Comparison of ENCODE assay signal across 1 cellular context in genomic region chr10:130891066-130891465, GRCh38.
TF ChIP-seq lines count a peak whose summit lies in the region.

No MANE protein-coding gene starts in this region.

TF ChIP-seq in IMR-90, 13 proteins besides CTCF, POLR2A, EP300 and RAD21 (continued from another document):
- TF ChIP-seq CEBPB (IDR thresholded peaks at IDR 0.05; ENCODE audit: low read depth, low read length) (no peak), SMC3 (IDR thresholded peaks at IDR 0.05; ENCODE audit: low read depth, low read length) (no peak), RCOR1 (IDR thresholded peaks at IDR 0.05; ENCODE audit: insufficient replicate concordance, low read length) (no peak)
